Comparison of ENCODE assay signal across 1 cellular context in the genomic region with DNA sequence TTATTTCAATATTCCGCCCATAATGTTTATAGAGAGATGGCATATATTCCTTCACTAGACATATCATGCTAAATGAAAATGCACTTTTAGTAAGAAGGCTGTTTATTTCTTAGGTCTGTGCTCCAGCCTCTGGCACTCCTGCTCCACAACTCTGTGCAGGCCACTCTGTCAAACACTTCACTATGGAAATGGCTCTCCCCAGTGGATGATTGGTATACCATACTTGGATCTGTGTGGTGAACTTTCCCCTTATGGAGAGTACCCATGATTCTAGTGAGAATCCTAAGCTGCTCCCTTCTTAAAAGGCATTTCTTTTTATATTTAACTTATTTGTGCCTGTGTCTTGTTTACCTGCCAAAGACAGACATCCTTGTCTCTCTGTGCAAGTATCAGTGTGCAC.
TF ChIP-seq lines count a peak whose summit lies in the region.

No MANE protein-coding gene starts in this region.

TF ChIP-seq in GM23338, 12 proteins besides CTCF, POLR2A, EP300 and RAD21:
- TF ChIP-seq ZNF114 (CRISPR knock-in tag; IDR thresholded peaks at IDR 0.05) (no peak), NANOG (IDR thresholded peaks at IDR 0.05; ENCODE audit: borderline replicate concordance) (no peak)
- TF ChIP-seq, protein P1, sequence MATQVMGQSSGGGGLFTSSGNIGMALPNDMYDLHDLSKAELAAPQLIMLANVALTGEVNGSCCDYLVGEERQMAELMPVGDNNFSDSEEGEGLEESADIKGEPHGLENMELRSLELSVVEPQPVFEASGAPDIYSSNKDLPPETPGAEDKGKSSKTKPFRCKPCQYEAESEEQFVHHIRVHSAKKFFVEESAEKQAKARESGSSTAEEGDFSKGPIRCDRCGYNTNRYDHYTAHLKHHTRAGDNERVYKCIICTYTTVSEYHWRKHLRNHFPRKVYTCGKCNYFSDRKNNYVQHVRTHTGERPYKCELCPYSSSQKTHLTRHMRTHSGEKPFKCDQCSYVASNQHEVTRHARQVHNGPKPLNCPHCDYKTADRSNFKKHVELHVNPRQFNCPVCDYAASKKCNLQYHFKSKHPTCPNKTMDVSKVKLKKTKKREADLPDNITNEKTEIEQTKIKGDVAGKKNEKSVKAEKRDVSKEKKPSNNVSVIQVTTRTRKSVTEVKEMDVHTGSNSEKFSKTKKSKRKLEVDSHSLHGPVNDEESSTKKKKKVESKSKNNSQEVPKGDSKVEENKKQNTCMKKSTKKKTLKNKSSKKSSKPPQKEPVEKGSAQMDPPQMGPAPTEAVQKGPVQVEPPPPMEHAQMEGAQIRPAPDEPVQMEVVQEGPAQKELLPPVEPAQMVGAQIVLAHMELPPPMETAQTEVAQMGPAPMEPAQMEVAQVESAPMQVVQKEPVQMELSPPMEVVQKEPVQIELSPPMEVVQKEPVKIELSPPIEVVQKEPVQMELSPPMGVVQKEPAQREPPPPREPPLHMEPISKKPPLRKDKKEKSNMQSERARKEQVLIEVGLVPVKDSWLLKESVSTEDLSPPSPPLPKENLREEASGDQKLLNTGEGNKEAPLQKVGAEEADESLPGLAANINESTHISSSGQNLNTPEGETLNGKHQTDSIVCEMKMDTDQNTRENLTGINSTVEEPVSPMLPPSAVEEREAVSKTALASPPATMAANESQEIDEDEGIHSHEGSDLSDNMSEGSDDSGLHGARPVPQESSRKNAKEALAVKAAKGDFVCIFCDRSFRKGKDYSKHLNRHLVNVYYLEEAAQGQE (IDR thresholded peaks at IDR 0.05; ENCODE audit: unreplicated experiment), result no peak
